8 cellular contexts compared by ENCODE assay signal in the genomic region with DNA sequence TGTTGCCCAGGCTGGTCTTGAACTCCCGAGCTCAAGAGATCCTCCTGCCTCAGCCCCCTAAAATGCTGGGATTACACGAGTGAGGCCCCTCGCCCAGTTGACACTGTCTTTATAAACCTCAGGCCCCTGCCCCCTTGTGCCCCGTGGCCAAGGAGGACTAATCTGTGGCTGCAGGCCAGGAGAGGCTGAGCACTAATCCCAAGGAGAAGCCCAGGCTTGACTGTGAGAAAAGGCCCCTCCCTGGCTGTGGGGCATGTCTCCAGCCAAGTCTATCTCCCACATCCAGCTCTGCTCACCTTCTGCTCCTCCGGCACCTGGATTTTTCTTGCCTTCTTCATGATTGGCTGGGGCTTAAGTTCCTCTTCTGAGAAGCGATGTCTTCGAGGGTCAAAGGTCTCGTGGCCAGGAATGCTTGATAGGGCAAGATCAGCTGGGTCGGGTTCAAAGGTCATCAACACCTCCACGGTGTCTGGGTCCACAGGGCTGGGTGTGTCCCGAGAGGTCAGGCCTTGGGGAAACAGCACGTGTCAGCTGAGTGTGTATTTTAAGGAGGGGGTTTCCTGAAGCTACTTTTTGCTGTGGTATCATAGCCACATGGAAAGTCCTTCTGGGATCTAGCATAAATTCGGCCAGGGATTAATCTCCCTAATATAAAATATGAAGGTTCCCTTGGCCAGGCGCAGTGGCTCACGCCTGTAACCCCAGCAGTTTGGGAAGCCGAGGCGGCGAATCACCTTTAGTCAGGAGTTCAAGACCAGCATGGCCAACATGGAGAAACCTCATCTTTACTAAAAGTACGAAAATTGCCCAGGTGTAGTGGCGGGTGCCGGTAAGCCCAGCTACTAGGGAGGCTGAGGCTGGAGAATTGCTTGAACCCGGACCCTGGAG. TPM values are rescaled to one million over a fixed set of nuclear protein-coding genes. Genes with fewer than 3 reads are reported as not detected.
DNase-seq lines count a peak whose midpoint lies in the region; ATAC-seq and TF ChIP-seq lines count a peak whose summit lies in the region.

No MANE protein-coding gene starts in this region.

- H3K4me3 ChIP-seq in SK-N-SH (ENCODE audit: low read depth in 2 of 2, low read length in 1 of 2) = no peak overlapping the region
- H3K4me3 ChIP-seq in thoracic aorta = peak overlapping the region; percentile 90

- 0 out of 2 replicates have a peak overlapping the region, but pooled peaks have one; percentile 17 for H3K9ac ChIP-seq in SK-N-SH

- no peaks in the 10 kb centered on the region for H4K20me1 ChIP-seq in SK-N-SH (ENCODE audit: insufficient read depth)

- no peak for TF ChIP-seq EP300 in SK-N-SH (IDR thresholded peaks at IDR 0.05; ENCODE audit: borderline replicate concordance in 1 of 2, low read depth in 1 of 2, low read length in 1 of 2)

- no peaks in the 10 kb centered on the region for H3K27me3 Mint-ChIP-seq in activated T-helper 2 cell treated with anti-CD3 and anti-CD28 coated beads, Interferon-gamma antibody, Interleukin-2, Interleukin-4, amounts not matched to agents 10 μg/mL and 5 μg/mL and 100 μg/mL, durations not matched to agents 14 hours and 24 hours and 36 hours (ENCODE audit: low read depth)

- H3K9me3 Mint-ChIP-seq in activated T-helper 2 cell treated with anti-CD3 and anti-CD28 coated beads, Interferon-gamma antibody, Interleukin-2, Interleukin-4, amounts not matched to agents 10 μg/mL and 5 μg/mL and 100 μg/mL, durations not matched to agents 14 hours and 24 hours and 36 hours = no peaks in the 10 kb centered on the region

- no peak for ATAC-seq in SK-N-SH treated with all-trans-retinoic acid at 6 μM for 48 hours
- ATAC-seq in left colon = peak; percentile 7
- no peak for ATAC-seq in thoracic aorta (ENCODE audit: insufficient number of reproducible peaks, low FRiP score, low read depth)

- intact Hi-C loops in activated T-helper 2 cell treated with anti-CD3 and anti-CD28 coated beads, Interferon-gamma antibody, Interleukin-2, Interleukin-4, amounts not matched to agents 10 μg/mL and 5 μg/mL and 100 μg/mL, durations not matched to agents 14 hours and 24 hours and 36 hours (cut with micrococcal nuclease) = loop anchor here (1.0 to 10.0 kb wide), 2 partner anchors 9 to 309 kb away; a partner anchor contains a TSS
- intact Hi-C loops in left colon (cut with DNase I, micrococcal nuclease) = no loop called here

- TF ChIP-seq CTCF in SK-N-SH (IDR thresholded peaks at IDR 0.05) = no peak
- TF ChIP-seq CTCF in thoracic aorta (IDR thresholded peaks at IDR 0.05) = no peak

- POLR2A ChIA-PET in SK-N-SH (lab: Yijun Ruan, JAX) = interaction anchor here (0.9 to 1.5 kb wide), 7 partner anchors 9 to 19 kb away, joined by 3 to 13 read pairs (median 5); a partner anchor contains a TSS

- DNase-seq in SK-N-SH (no peak), left colon (peak; percentile 65 to 86), thoracic aorta (ENCODE audit: low spot score) (no peak), NAMALWA (ENCODE audit: low spot score) (no peak), AML-193 (lab: John Stamatoyannopoulos, UW) (no peak), LoVo (ENCODE audit: low spot score) (no peak)
- DNase-seq in activated T-helper 2 cell treated with anti-CD3 and anti-CD28 coated beads, Interferon-gamma antibody, Interleukin-2, Interleukin-4, amounts not matched to agents 10 μg/mL and 5 μg/mL and 100 μg/mL, durations not matched to agents 14 hours and 24 hours and 36 hours (ENCODE audit: low spot score) = no peak

- peaks cover 31% of the 10 kb centered on the region for H3K4me1 Mint-ChIP-seq in activated T-helper 2 cell treated with anti-CD3 and anti-CD28 coated beads, Interferon-gamma antibody, Interleukin-2, Interleukin-4, amounts not matched to agents 10 μg/mL and 5 μg/mL and 100 μg/mL, durations not matched to agents 14 hours and 24 hours and 36 hours (ENCODE audit: low read depth)

- H3K79me2 ChIP-seq in SK-N-SH (ENCODE audit: insufficient read depth) = no peaks in the 10 kb centered on the region; the same call in 1 of the 2 replicates

- H3K27me3 ChIP-seq in SK-N-SH (ENCODE audit: insufficient read depth) = no peaks in the 10 kb centered on the region
- H3K27me3 ChIP-seq in thoracic aorta (replicated peaks; ENCODE audit: insufficient read depth) = no peaks in the 10 kb centered on the region

- peaks cover 12% of the 10 kb centered on the region for H3K36me3 Mint-ChIP-seq in activated T-helper 2 cell treated with anti-CD3 and anti-CD28 coated beads, Interferon-gamma antibody, Interleukin-2, Interleukin-4, amounts not matched to agents 10 μg/mL and 5 μg/mL and 100 μg/mL, durations not matched to agents 14 hours and 24 hours and 36 hours (ENCODE audit: low read depth)

- CTCF ChIA-PET in SK-N-SH (lab: Yijun Ruan, JAX) = interaction anchor here (1.3 to 2.0 kb wide), 3 partner anchors 13 to 44 kb away, joined by 3 to 7 read pairs (median 6); a partner anchor contains a TSS

- H2AFZ ChIP-seq in SK-N-SH (ENCODE audit: low read depth) = peak overlapping the region; percentile 32; the same call in 1 of the 2 replicates

- H3K36me3 ChIP-seq in SK-N-SH (replicated peaks in 1 of 2; ENCODE audit: control insufficient read depth in 1 of 2, insufficient read depth in 2 of 2, low read length in 1 of 2) (peaks cover 17 to 25% of the 10 kb centered on the region in 2 experiments), thoracic aorta (no peaks in the 10 kb centered on the region)

- peaks cover 30% of the 10 kb centered on the region for H3F3A ChIP-seq in SK-N-SH (replicated peaks; ENCODE audit: insufficient read depth)

- peak overlapping the region; percentile 73 for H3K4me3 Mint-ChIP-seq in activated T-helper 2 cell treated with anti-CD3 and anti-CD28 coated beads, Interferon-gamma antibody, Interleukin-2, Interleukin-4, amounts not matched to agents 10 μg/mL and 5 μg/mL and 100 μg/mL, durations not matched to agents 14 hours and 24 hours and 36 hours (ENCODE audit: low read depth)

- H3K4me1 ChIP-seq in SK-N-SH (ENCODE audit: control insufficient read depth in 1 of 2, insufficient read depth in 2 of 2, low read depth in 1 of 2, low read length in 1 of 2) (peaks cover 26 to 33% of the 10 kb centered on the region in 2 experiments), thoracic aorta (ENCODE audit: control insufficient read depth in 1 of 2, low read depth in 2 of 2) (peaks cover 40 to 70% of the 10 kb centered on the region in 2 donors)

- TF ChIP-seq RAD21 in SK-N-SH (IDR thresholded peaks at IDR 0.05; ENCODE audit: low read length) = no peak

- H3K27ac Mint-ChIP-seq in activated T-helper 2 cell treated with anti-CD3 and anti-CD28 coated beads, Interferon-gamma antibody, Interleukin-2, Interleukin-4, amounts not matched to agents 10 μg/mL and 5 μg/mL and 100 μg/mL, durations not matched to agents 14 hours and 24 hours and 36 hours = peak overlapping the region; percentile 72

- H3K4me2 ChIP-seq in SK-N-SH = peak overlapping the region; percentile 99

- peak overlapping the region; percentile 93 to 96 for H3K27ac ChIP-seq in SK-N-SH (ENCODE audit: low read depth in 2 of 2, low read length in 1 of 2)
- peak overlapping the region; percentile 44 to 98 for H3K27ac ChIP-seq in thoracic aorta

- H3K9me2 ChIP-seq in SK-N-SH = no peaks in the 10 kb centered on the region

- WGBS in SK-N-SH (ENCODE audit: low lambda C conversion rate) = 91% methylated on average over 16 of the region's 22 CpGs

- H3K9me3 ChIP-seq in SK-N-SH (no peaks in the 10 kb centered on the region), thoracic aorta (no peaks in the 10 kb centered on the region)

TF ChIP-seq in SK-N-SH, 30 proteins besides CTCF, POLR2A, EP300 and RAD21 (continues in another document):
- TF ChIP-seq SMC3 (IDR thresholded peaks at IDR 0.05; ENCODE audit: low read depth, low read length) = no peak

RNA-seq across cellular contexts. Expression of a gene that starts 3.8 kb away (rescaled TPM):
- polyA plus RNA-seq in SK-N-SH (2012; rRNA removed) = 7.8 and 12.6 TPM in 2 replicates
- polyA plus RNA-seq in SK-N-SH (2012; cell fraction: cytosol; rRNA removed) = 7.3 and 10.3 TPM in 2 replicates
- 8.6 and 13.4 TPM in 2 replicates for polyA plus RNA-seq in SK-N-SH (2012; cell fraction: nucleus; rRNA removed)
- 7.3 and 7.9 TPM in 2 replicates for total RNA-seq in activated T-helper 2 cell treated with anti-CD3 and anti-CD28 coated beads, Interferon-gamma antibody, Interleukin-2, Interleukin-4, amounts not matched to agents 10 μg/mL and 5 μg/mL and 100 μg/mL, durations not matched to agents 14 hours and 24 hours and 36 hours
- total RNA-seq in left colon (10 to 100 TPM in 1 of 2 donors, 1 to 10 TPM in 1; 6.9 to 14.6 TPM), thoracic aorta (10 to 100 TPM in 1 of 2 donors, 1 to 10 TPM in 1; 3.9 to 15.0 TPM)

RNA-seq across cellular contexts. Expression of a gene that starts 12.6 kb away (rescaled TPM):
- polyA plus RNA-seq in SK-N-SH (2012; rRNA removed) = 13.1 and 13.5 TPM in 2 replicates
- 12.8 and 15.5 TPM in 2 replicates for polyA plus RNA-seq in SK-N-SH (2012; cell fraction: cytosol; rRNA removed)
- 10.4 and 10.7 TPM in 2 replicates for polyA plus RNA-seq in SK-N-SH (2012; cell fraction: nucleus; rRNA removed)
- 5.4 and 6.5 TPM in 2 replicates for total RNA-seq in activated T-helper 2 cell treated with anti-CD3 and anti-CD28 coated beads, Interferon-gamma antibody, Interleukin-2, Interleukin-4, amounts not matched to agents 10 μg/mL and 5 μg/mL and 100 μg/mL, durations not matched to agents 14 hours and 24 hours and 36 hours
- 1 to 10 TPM; 1.7 to 4.2 TPM for total RNA-seq in left colon
- 1 to 10 TPM; 3.0 to 4.6 TPM for total RNA-seq in thoracic aorta

RNA-seq across cellular contexts. Expression of a gene that starts 14.1 kb away (rescaled TPM):
- 14.1 and 14.8 TPM in 2 replicates for polyA plus RNA-seq in SK-N-SH (2012; rRNA removed)
- 6.1 and 8.8 TPM in 2 replicates for polyA plus RNA-seq in SK-N-SH (2012; cell fraction: cytosol; rRNA removed)
- polyA plus RNA-seq in SK-N-SH (2012; cell fraction: nucleus; rRNA removed) = 42.4 and 44.9 TPM in 2 replicates
- 34.3 and 35.0 TPM in 2 replicates for total RNA-seq in activated T-helper 2 cell treated with anti-CD3 and anti-CD28 coated beads, Interferon-gamma antibody, Interleukin-2, Interleukin-4, amounts not matched to agents 10 μg/mL and 5 μg/mL and 100 μg/mL, durations not matched to agents 14 hours and 24 hours and 36 hours
- 10 to 100 TPM; 45.1 to 51.0 TPM for total RNA-seq in left colon
- total RNA-seq in thoracic aorta = 10 to 100 TPM; 16.2 to 49.0 TPM

RNA-seq across cellular contexts. Expression of a gene that starts 14.4 kb away (rescaled TPM):
- polyA plus RNA-seq in SK-N-SH (2012; rRNA removed) = 2,114 and 2,225 TPM in 2 replicates
- polyA plus RNA-seq in SK-N-SH (2012; cell fraction: cytosol; rRNA removed) = 1,690 and 2,536 TPM in 2 replicates
- 725 and 988 TPM in 2 replicates for polyA plus RNA-seq in SK-N-SH (2012; cell fraction: nucleus; rRNA removed)
- total RNA-seq in activated T-helper 2 cell treated with anti-CD3 and anti-CD28 coated beads, Interferon-gamma antibody, Interleukin-2, Interleukin-4, amounts not matched to agents 10 μg/mL and 5 μg/mL and 100 μg/mL, durations not matched to agents 14 hours and 24 hours and 36 hours = 1,853 and 1,861 TPM in 2 replicates
- total RNA-seq in left colon = 1,000 to 10,000 TPM; 1,328 to 1,333 TPM
- total RNA-seq in thoracic aorta = 1,000 to 10,000 TPM; 1,120 to 1,389 TPM

RNA-seq across cellular contexts. Expression of a gene that starts 18.5 kb away (rescaled TPM):
- polyA plus RNA-seq in SK-N-SH (2012; rRNA removed) = 0.44 TPM in 1 of 2 replicates, not detected in the other
- polyA plus RNA-seq in SK-N-SH (2012; cell fraction: cytosol; rRNA removed) = 0.03 TPM in 1 of 2 replicates, not detected in the other
- 0.13 and 0.17 TPM in 2 replicates for polyA plus RNA-seq in SK-N-SH (2012; cell fraction: nucleus; rRNA removed)
- total RNA-seq in activated T-helper 2 cell treated with anti-CD3 and anti-CD28 coated beads, Interferon-gamma antibody, Interleukin-2, Interleukin-4, amounts not matched to agents 10 μg/mL and 5 μg/mL and 100 μg/mL, durations not matched to agents 14 hours and 24 hours and 36 hours = 4.3 and 6.4 TPM in 2 replicates
- total RNA-seq in left colon (100 to 1,000 TPM; 180 to 247 TPM), thoracic aorta (1 to 10 TPM in 1 of 2 donors, not detected in 1; 2.0 TPM)

Comparison
In these comparisons a context has a peak if more than half of its experiments do, and no peak if none do; other contexts are left out.
1. DNase-seq: peak in left colon (2 of 2); none in SK-N-SH (single experiment), activated T-helper 2 cell treated with anti-CD3 and anti-CD28 coated beads, Interferon-gamma antibody, Interleukin-2, Interleukin-4, amounts not matched to agents 10 μg/mL and 5 μg/mL and 100 μg/mL, durations not matched to agents 14 hours and 24 hours and 36 hours (single experiment), thoracic aorta (single experiment), NAMALWA (single experiment), AML-193 (0 of 2) and LoVo (single experiment).